In the genomic region with DNA sequence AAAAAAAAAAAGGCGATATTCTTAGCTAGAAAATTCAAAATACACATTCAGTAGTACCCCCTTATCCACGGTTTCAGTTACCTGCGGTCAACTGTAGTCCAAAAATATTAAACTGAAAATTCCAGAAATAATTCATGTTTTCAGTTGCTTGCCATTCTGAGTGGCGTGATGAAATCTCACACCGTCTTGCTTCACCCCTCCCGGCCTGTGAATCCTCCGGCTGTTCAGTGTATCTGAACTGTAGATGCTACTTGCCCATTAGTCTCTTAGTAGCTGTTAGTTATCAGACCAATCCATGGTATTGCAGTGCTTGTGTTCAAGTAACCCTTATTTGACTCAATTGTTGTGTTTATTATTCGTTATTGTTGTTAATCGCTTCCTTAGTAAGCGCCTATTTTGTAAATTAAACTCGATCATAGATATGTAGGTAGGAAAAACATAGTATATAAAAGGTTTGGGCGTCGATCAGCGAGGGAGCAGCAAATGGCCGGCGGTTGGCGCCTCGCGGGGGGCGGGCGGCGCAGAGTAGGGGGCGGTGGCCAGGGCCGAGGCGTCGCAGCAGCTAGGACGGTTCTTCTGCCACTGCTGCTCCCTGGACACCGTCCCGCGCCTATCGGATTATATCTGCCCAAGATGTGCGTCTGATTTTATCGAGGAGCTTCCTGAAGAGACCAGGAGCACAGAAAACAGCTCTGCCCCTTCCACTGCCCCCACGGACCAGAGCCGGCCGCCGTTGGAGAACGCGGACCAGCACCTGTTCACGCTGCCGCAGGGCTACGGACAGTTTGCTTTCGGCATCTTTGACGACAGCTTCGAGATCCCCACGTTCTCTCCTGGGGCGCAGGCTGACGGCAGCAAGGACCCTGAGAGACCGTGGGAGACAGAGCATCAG, we compare ENCODE assay signal across 9 cellular contexts. TPM values are rescaled to one million over a fixed set of nuclear protein-coding genes. Genes with fewer than 3 reads are reported as not detected.
DNase-seq lines count a peak whose midpoint lies in the region; ATAC-seq and TF ChIP-seq lines count a peak whose summit lies in the region.
"Had no signal": no experiment of that assay in that cellular context is flagged by ENCODE, and none has a peak within 500 bp of the region (broad histone marks: within the 10 kb centered on the region; RNA-seq: fewer than 3 reads in every experiment).

No MANE protein-coding gene starts in this region.

- no peaks in the 10 kb centered on the region for H3K36me3 Mint-ChIP-seq in T-cell

- DNase-seq in T-cell: no peak
- DNase-seq in right atrium auricular region (ENCODE audit: low spot score): no peak
- no peak for DNase-seq in SW 1271 (lab: John Stamatoyannopoulos, UW)
- no peak for DNase-seq in NCI-H2107 treated with DMSO at 0.1 percent for 48 hours (lab: John Stamatoyannopoulos, UW; ENCODE audit: unreplicated experiment)
- DNase-seq in SJCRH30: no peak
- DNase-seq: NCI-H1417 treated with DMSO at 0.1 percent for 48 hours had no signal

- H3K36me3 ChIP-seq in right atrium auricular region (no peaks in the 10 kb centered on the region), SJCRH30 (no peaks in the 10 kb centered on the region)

- POLR2A ChIA-PET in T-cell (lab: Charles Lee): interaction anchor here in 1 of 2 donors (0.7 kb wide), 1 partner anchor 65 kb away, joined by 3 read pairs; no protein-coding TSS in a partner anchor

- no peaks in the 10 kb centered on the region for H3K9me3 Mint-ChIP-seq in T-cell

- CTCF ChIA-PET in T-cell (lab: Charles Lee): interaction anchor here in 1 of 2 donors (0.7 kb wide), 1 partner anchor 273 kb away, joined by 7 read pairs; no protein-coding TSS in a partner anchor

- peaks cover 0 to 21% of the 10 kb centered on the region in 2 donors for H3K4me1 ChIP-seq in right atrium auricular region
- H3K4me1 ChIP-seq in SJCRH30: no peaks in the 10 kb centered on the region

- H3K9me3 ChIP-seq in right atrium auricular region: no peaks in the 10 kb centered on the region
- H3K9me3 ChIP-seq in SJCRH30 (replicated peaks): no peaks in the 10 kb centered on the region

- H3K4me1 Mint-ChIP-seq in T-cell: peaks cover 7 to 23% (median 18%) of the 10 kb centered on the region in 3 donors

- ATAC-seq in GM19023 (IDR thresholded peaks at IDR 0.05; ENCODE audit: unreplicated experiment): peak; percentile 9
- ATAC-seq in T-cell (replicated peaks in 1 of 4): peak in 2 of 4 experiments; percentile 6 to 23
- ATAC-seq in GM21737 (IDR thresholded peaks at IDR 0.05; ENCODE audit: unreplicated experiment): no peak

- H3K27ac ChIP-seq in right atrium auricular region (peak overlapping the region in 1 of 2 donors; percentile 35), skin epidermis (peak overlapping the region in 1 of 21 experiments; percentile 37), SJCRH30 (no peak overlapping the region)

- H3K27me3 Mint-ChIP-seq in T-cell: peaks cover 42 to 51% of the 10 kb centered on the region in 2 donors

- H3K4me3 ChIP-seq in right atrium auricular region: peak overlapping the region; percentile 24 to 38
- H3K4me3 ChIP-seq in skin epidermis: peak overlapping the region; percentile 1 to 34 (median 11)
- no peak overlapping the region for H3K4me3 ChIP-seq in SJCRH30

- TF ChIP-seq CTCF in right atrium auricular region (IDR thresholded peaks at IDR 0.05): no peak

- H3K27me3 ChIP-seq in right atrium auricular region (no peaks in the 10 kb centered on the region), SJCRH30 (no peaks in the 10 kb centered on the region)

- H3K4me3 Mint-ChIP-seq in T-cell: peak overlapping the region; percentile 68 to 79 (median 77)

- peak overlapping the region in 1 of 2 donors; percentile 14 for H3K27ac Mint-ChIP-seq in T-cell

RNA-seq across cellular contexts. Expression of a gene that starts 39.8 kb away (rescaled TPM):
- total RNA-seq in T-cell (10 to 100 TPM; 28.9 to 42.5 (median 35.6) TPM), right atrium auricular region (100 to 1,000 TPM in 1 of 2 donors, 10 to 100 TPM in 1; 90.4 to 139 TPM)
- 20.1 and 22.2 TPM in 2 replicates for total RNA-seq in SJCRH30 (2014; rRNA removed; shearing (Covaris generic))
